8 cellular contexts compared by ENCODE assay signal in the genomic region with DNA sequence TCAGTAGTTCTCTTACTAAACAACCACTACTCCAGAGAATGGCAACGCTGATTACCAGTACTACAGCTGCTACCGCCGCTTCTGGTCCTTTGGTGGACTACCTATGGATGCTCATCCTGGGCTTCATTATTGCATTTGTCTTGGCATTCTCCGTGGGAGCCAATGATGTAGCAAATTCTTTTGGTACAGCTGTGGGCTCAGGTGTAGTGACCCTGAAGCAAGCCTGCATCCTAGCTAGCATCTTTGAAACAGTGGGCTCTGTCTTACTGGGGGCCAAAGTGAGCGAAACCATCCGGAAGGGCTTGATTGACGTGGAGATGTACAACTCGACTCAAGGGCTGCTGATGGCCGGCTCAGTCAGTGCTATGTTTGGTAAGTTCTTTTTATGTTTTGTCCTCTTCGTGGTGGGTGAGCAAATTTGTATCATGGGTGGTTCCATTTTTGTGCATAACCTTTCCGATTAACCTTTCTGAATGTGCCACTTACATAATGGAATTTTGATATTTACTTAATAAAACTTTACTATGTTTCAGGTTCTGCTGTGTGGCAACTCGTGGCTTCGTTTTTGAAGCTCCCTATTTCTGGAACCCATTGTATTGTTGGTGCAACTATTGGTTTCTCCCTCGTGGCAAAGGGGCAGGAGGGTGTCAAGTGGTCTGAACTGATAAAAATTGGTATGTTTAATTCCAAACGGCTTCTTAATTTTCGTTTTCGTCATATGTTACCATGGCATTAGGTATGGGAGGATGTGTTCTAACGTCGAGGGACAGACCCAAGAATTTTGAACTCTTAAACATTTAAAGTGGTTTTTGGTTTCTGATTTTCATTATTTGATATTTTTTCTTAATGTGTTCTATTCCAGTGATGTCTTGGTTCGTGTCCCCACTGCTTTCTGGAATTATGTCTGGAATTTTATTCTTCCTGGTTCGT. TPM values are rescaled to one million over a fixed set of nuclear protein-coding genes. Genes with fewer than 3 reads are reported as not detected.
DNase-seq lines count a peak whose midpoint lies in the region; ATAC-seq, FAIRE-seq and TF ChIP-seq lines count a peak whose summit lies in the region.

No MANE protein-coding gene starts in this region.

- intact Hi-C loops in CD4-positive, alpha-beta memory T cell (cut with micrococcal nuclease) = loop anchor here (5.0 kb wide), 1 partner anchor 45 kb away; no protein-coding TSS in a partner anchor
- intact Hi-C loops in activated B cell treated with CpG ODN at 0.5 μM for 24 hours (cut with micrococcal nuclease) = loop anchor here (5.0 to 10.0 kb wide), 4 partner anchors 65 to 762 kb away; a partner anchor contains a TSS

- ATAC-seq in activated B cell treated with CpG ODN at 0.5 μM for 24 hours (ENCODE audit: low read depth) (no peak), GM19328 (IDR thresholded peaks at IDR 0.05; ENCODE audit: unreplicated experiment) (no peak), GM19463 (IDR thresholded peaks at IDR 0.05; ENCODE audit: unreplicated experiment) (no peak)
- no peak for ATAC-seq in stimulated activated effector memory CD8-positive, alpha-beta T cell treated with anti-CD3 and anti-CD28 coated beads, Interleukin-12 subunit alpha, Interleukin-12 subunit beta, amount 100 ng/mL, for 72 hours

- no peaks in the 10 kb centered on the region for H3K27me3 Mint-ChIP-seq in CD4-positive, alpha-beta memory T cell
- H3K27me3 Mint-ChIP-seq in activated B cell treated with CpG ODN at 0.5 μM for 24 hours = no peaks in the 10 kb centered on the region

- H3K4me3 Mint-ChIP-seq in CD4-positive, alpha-beta memory T cell = peak overlapping the region; percentile 89 to 96 (median 92)
- H3K4me3 Mint-ChIP-seq in activated B cell treated with CpG ODN at 0.5 μM for 24 hours = peak overlapping the region; percentile 89
- H3K4me3 Mint-ChIP-seq in stimulated activated effector memory CD8-positive, alpha-beta T cell treated with anti-CD3 and anti-CD28 coated beads, Interleukin-12 subunit alpha, Interleukin-12 subunit beta, amount 100 ng/mL, for 72 hours = peak overlapping the region; percentile 80

- H3K9me3 Mint-ChIP-seq in CD4-positive, alpha-beta memory T cell = no peaks in the 10 kb centered on the region
- no peaks in the 10 kb centered on the region for H3K9me3 Mint-ChIP-seq in activated B cell treated with CpG ODN at 0.5 μM for 24 hours
- no peaks in the 10 kb centered on the region for H3K9me3 Mint-ChIP-seq in stimulated activated effector memory CD8-positive, alpha-beta T cell treated with anti-CD3 and anti-CD28 coated beads, Interleukin-12 subunit alpha, Interleukin-12 subunit beta, amount 100 ng/mL, for 72 hours

- peaks cover 66% of the 10 kb centered on the region for H3K4me1 ChIP-seq in CD4-positive, alpha-beta memory T cell (ENCODE audit: insufficient read depth, low read length)

- POLR2A ChIA-PET in CD4-positive, alpha-beta memory T cell (lab: Charles Lee; ENCODE audit: partially characterized antibody) = interaction anchor here (0.6 to 9.5 kb wide), 13 partner anchors 8 to 592 kb away, joined by 3 to 521 read pairs (median 8); a partner anchor contains a TSS
- POLR2A ChIA-PET in activated B cell treated with CpG ODN at 0.5 μM for 24 hours (lab: Charles Lee) = interaction anchor here (0.6 to 3.9 kb wide), 9 partner anchors 10 to 78 kb away, joined by 3 to 57 read pairs (median 14); a partner anchor contains a TSS

- peak overlapping the region; percentile 48 to 74 for H3K4me3 ChIP-seq in CD4-positive, alpha-beta memory T cell (ENCODE audit: low read length in 2 of 2)
- H3K4me3 ChIP-seq in iPS-11a (ENCODE audit: low read depth, low read length) = peak overlapping the region; percentile 88

- H3K36me3 Mint-ChIP-seq in CD4-positive, alpha-beta memory T cell = peaks cover 18 to 52% of the 10 kb centered on the region in 2 donors
- peaks cover 50% of the 10 kb centered on the region for H3K36me3 Mint-ChIP-seq in activated B cell treated with CpG ODN at 0.5 μM for 24 hours (ENCODE audit: low read depth)
- H3K36me3 Mint-ChIP-seq in stimulated activated effector memory CD8-positive, alpha-beta T cell treated with anti-CD3 and anti-CD28 coated beads, Interleukin-12 subunit alpha, Interleukin-12 subunit beta, amount 100 ng/mL, for 72 hours = peaks cover 73% of the 10 kb centered on the region

- peaks cover 39% of the 10 kb centered on the region for H3K36me3 ChIP-seq in CD4-positive, alpha-beta memory T cell (ENCODE audit: insufficient read depth, low read length)

- CTCF ChIA-PET in CD4-positive, alpha-beta memory T cell (lab: Charles Lee; ENCODE audit: partially characterized antibody) = interaction anchor here (1.0 to 10.7 kb wide), 9 partner anchors 17 to 80 kb away, joined by 3 to 243 read pairs (median 5); a partner anchor contains a TSS
- CTCF ChIA-PET in activated B cell treated with CpG ODN at 0.5 μM for 24 hours (lab: Charles Lee) = interaction anchor here (1.0 to 5.0 kb wide), 3 partner anchors 18 to 79 kb away, joined by 4 to 43 read pairs (median 34); no protein-coding TSS in a partner anchor

- no peaks in the 10 kb centered on the region for H3K9me3 ChIP-seq in CD4-positive, alpha-beta memory T cell (ENCODE audit: control insufficient read depth in 1 of 2, low read length in 2 of 2)

- no peak for TF ChIP-seq CTCF in activated B cell treated with CpG ODN at 0.5 μM for 24 hours (IDR thresholded peaks at IDR 0.05)

- H3K27ac ChIP-seq in CD4-positive, alpha-beta memory T cell (ENCODE audit: low read depth, low read length) = peak overlapping the region; percentile 90

- TF ChIP-seq POLR2A in GM12891 (IDR thresholded peaks at IDR 0.05; ENCODE audit: low read depth, low read length) = no peak

- peak in 1 of 5 donors; percentile 10 for DNase-seq in CD4-positive, alpha-beta memory T cell
- DNase-seq in HT1080 (ENCODE audit: low read depth) = peak; percentile 47
- no peak for DNase-seq in activated B cell treated with CpG ODN at 0.5 μM for 24 hours
- no peak for DNase-seq in stimulated activated effector memory CD8-positive, alpha-beta T cell treated with anti-CD3 and anti-CD28 coated beads, Interleukin-12 subunit alpha, Interleukin-12 subunit beta, amount 100 ng/mL, for 72 hours (ENCODE audit: low spot score in 2 of 2)
- DNase-seq in GM12891 (ENCODE audit: insufficient read length, low spot score) = no peak

- H3K27ac Mint-ChIP-seq in CD4-positive, alpha-beta memory T cell = peak overlapping the region; percentile 74 to 95 (median 88)
- H3K27ac Mint-ChIP-seq in activated B cell treated with CpG ODN at 0.5 μM for 24 hours = no peak overlapping the region
- H3K27ac Mint-ChIP-seq in stimulated activated effector memory CD8-positive, alpha-beta T cell treated with anti-CD3 and anti-CD28 coated beads, Interleukin-12 subunit alpha, Interleukin-12 subunit beta, amount 100 ng/mL, for 72 hours = peak overlapping the region; percentile 86

- FAIRE-seq in GM12891 (lab: Jason Lieb, UNC) = no peak

- no peaks in the 10 kb centered on the region for H3K27me3 ChIP-seq in CD4-positive, alpha-beta memory T cell (ENCODE audit: insufficient read depth, low read length)

- peaks cover 46 to 78% (median 60%) of the 10 kb centered on the region in 4 donors for H3K4me1 Mint-ChIP-seq in CD4-positive, alpha-beta memory T cell
- H3K4me1 Mint-ChIP-seq in activated B cell treated with CpG ODN at 0.5 μM for 24 hours = peaks cover 36% of the 10 kb centered on the region
- peaks cover 64% of the 10 kb centered on the region for H3K4me1 Mint-ChIP-seq in stimulated activated effector memory CD8-positive, alpha-beta T cell treated with anti-CD3 and anti-CD28 coated beads, Interleukin-12 subunit alpha, Interleukin-12 subunit beta, amount 100 ng/mL, for 72 hours

TF ChIP-seq in GM12891, 5 proteins besides CTCF, POLR2A, EP300 and RAD21:
- TF ChIP-seq POLR2AphosphoS5 (IDR thresholded peaks at IDR 0.05; ENCODE audit: low read depth, low read length) = no peak
- no peak for TF ChIP-seq TAF1 (IDR thresholded peaks at IDR 0.05; ENCODE audit: low read depth, low read length)
- TF ChIP-seq POU2F2 (IDR thresholded peaks at IDR 0.05; ENCODE audit: low read depth, low read length) = no peak
- TF ChIP-seq SPI1 (IDR thresholded peaks at IDR 0.05; ENCODE audit: low read depth, low read length) = no peak
- no peak for TF ChIP-seq PAX5 (IDR thresholded peaks at IDR 0.05; ENCODE audit: insufficient read depth, low read length, severe bottlenecking)
TF ChIP-seq in GM12891: peak in this region for 0.

RNA-seq across cellular contexts. Expression of a gene that starts 1.3 kb away (rescaled TPM):
- total RNA-seq in CD4-positive, alpha-beta memory T cell = 10 to 100 TPM; 93.5 to 94.0 TPM
- 10 to 100 TPM; 25.5 to 36.7 TPM for polyA plus RNA-seq in CD4-positive, alpha-beta memory T cell
- 225 and 403 TPM in 2 replicates for total RNA-seq in HT1080 (2014; rRNA removed; shearing (Covaris generic))
- 351 and 414 TPM in 2 replicates for polyA plus RNA-seq in HT1080 (2015; cell fraction: cytosol; rRNA removed)
- 1,087 and 1,109 TPM in 2 replicates for polyA plus RNA-seq in HT1080 (2015; cell fraction: nucleus; rRNA removed)
- total RNA-seq in activated B cell treated with CpG ODN at 0.5 μM for 24 hours = 46.9 and 54.6 TPM in 2 replicates
- 21.8 TPM for polyA plus RNA-seq in GM12891 (2012; ENCODE audit: low read depth, missing spikeins)
